Comparison of ENCODE assay signal across 8 cellular contexts in the genomic region with DNA sequence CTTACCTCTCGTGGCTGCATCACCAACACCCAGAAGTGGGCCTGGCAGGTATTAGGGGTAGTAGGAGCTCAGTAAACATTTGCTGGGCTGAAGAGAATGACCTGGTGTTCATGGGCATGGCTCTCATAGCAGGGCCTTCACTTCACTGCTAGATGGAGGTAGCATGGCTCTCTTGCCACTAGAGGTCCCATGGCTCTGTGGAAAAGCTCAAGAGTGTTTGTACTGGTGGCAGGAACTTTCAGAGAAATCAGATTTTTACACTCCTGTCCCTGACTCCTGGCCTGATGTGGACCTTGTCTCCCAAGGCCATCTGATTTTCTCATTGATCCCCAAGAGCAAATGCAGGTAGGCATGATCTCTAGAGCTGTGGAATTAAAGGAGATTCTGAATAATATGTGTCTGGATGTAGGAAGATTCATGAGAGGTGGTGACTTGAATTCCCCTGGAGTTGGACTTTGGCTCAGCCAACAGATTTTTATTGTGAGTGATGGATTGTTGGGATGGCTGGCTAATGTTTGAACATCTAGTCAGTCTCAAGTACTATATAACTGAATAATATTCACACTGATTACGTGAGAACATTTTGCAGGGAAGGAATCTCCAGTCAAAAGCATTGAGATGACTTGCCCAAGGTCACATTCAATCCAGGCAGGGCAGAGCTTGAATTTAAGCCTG. TPM values are rescaled to one million over a fixed set of nuclear protein-coding genes. Genes with fewer than 3 reads are reported as not detected.
DNase-seq lines count a peak whose midpoint lies in the region; ATAC-seq and TF ChIP-seq lines count a peak whose summit lies in the region.

No MANE protein-coding gene starts in this region.

- TF ChIP-seq CTCF in AG09319 (IDR thresholded peaks at IDR 0.05; ENCODE audit: low read depth, low read length) = peak; percentile 57
- peak; percentile 57 for TF ChIP-seq CTCF in GM12865 (IDR thresholded peaks at IDR 0.05; ENCODE audit: insufficient read depth, low read depth, low read length, missing control alignments)
- peak; percentile 62 for TF ChIP-seq CTCF in PC-9 (conservative IDR thresholded peaks at IDR 0.05)
- peak in 43 of 56 donors; percentile 13 to 46 (median 26) for TF ChIP-seq CTCF in dorsolateral prefrontal cortex (IDR thresholded peaks at IDR 0.05 in 54 of 56, conservative IDR thresholded peaks at IDR 0.05 in 2 of 56; ENCODE audit: low read depth in 1 of 56, partially characterized antibody in 56 of 56)
- TF ChIP-seq CTCF in osteocyte (IDR thresholded peaks at IDR 0.05) = peak; percentile 52

- no peak for ATAC-seq in GM19395 (IDR thresholded peaks at IDR 0.05; ENCODE audit: unreplicated experiment)
- no peak for ATAC-seq in GM18909 (IDR thresholded peaks at IDR 0.05; ENCODE audit: poor library complexity, unreplicated experiment)
- ATAC-seq in aorta (ENCODE audit: low FRiP score) = no peak

- no TSS peak for BruUV-seq in PC-9 (replicated peaks; lab: Mats Ljungman, UMichigan)

- H3K4me1 Mint-ChIP-seq in osteocyte (ENCODE audit: unreplicated experiment) = peaks cover 23% of the 10 kb centered on the region

- H3K27ac Mint-ChIP-seq in osteocyte (ENCODE audit: unreplicated experiment) = peak overlapping the region; percentile 34

- H3K9me3 ChIP-seq in PC-9 (ENCODE audit: insufficient read depth, low read depth) (no peaks in the 10 kb centered on the region), aorta (ENCODE audit: control insufficient read depth, low read length) (no peaks in the 10 kb centered on the region)

- peaks cover 43% of the 10 kb centered on the region for H3F3A ChIP-seq in PC-9 (ENCODE audit: insufficient read depth, low read depth)

- H3K4me3 ChIP-seq in GM12865 (ENCODE audit: low read depth, low read length) (no peak overlapping the region), PC-9 (no peak overlapping the region), dorsolateral prefrontal cortex (no peak overlapping the region), aorta (ENCODE audit: low read length in 2 of 2) (no peak overlapping the region)

- H3K36me3 ChIP-seq in PC-9 (ENCODE audit: low read depth) (peaks cover 6% of the 10 kb centered on the region; the same call in 1 of the 2 replicates), aorta (ENCODE audit: control insufficient read depth in 1 of 2, insufficient read depth in 2 of 2, low read length in 1 of 2) (peaks cover 0 to 16% of the 10 kb centered on the region in 2 donors)

- H3K4me1 ChIP-seq in PC-9 (replicated peaks; ENCODE audit: insufficient read depth) (peaks cover 14% of the 10 kb centered on the region), aorta (ENCODE audit: control insufficient read depth in 1 of 2, insufficient read depth in 2 of 2, low read length in 2 of 2) (peaks cover 0 to 4% of the 10 kb centered on the region in 2 donors)

- no peaks in the 10 kb centered on the region for H3K9me2 ChIP-seq in PC-9 (ENCODE audit: insufficient read depth)

- POLR2A ChIA-PET in PC-9 (lab: Charles Lee; ENCODE audit: unreplicated experiment) = interaction anchor here (0.6 kb wide), 1 partner anchor 488 kb away, joined by 4 read pairs; no protein-coding TSS in a partner anchor

- H3K27me3 Mint-ChIP-seq in osteocyte (ENCODE audit: unreplicated experiment) = no peaks in the 10 kb centered on the region

- intact Hi-C loops in PC-9 (cut with micrococcal nuclease; ENCODE audit: unreplicated experiment) = no loop called here
- intact Hi-C loops in dorsolateral prefrontal cortex (cut with DNase I) = no loop called here
- intact Hi-C loops in aorta (cut with DNase I) = no loop called here

- WGBS in aorta, 2 donors = 81 to 82% methylated on average over 2 of the region's 2 CpGs

- H3K27ac ChIP-seq in PC-9 (no peak overlapping the region), dorsolateral prefrontal cortex (no peak overlapping the region), aorta (ENCODE audit: low read depth in 1 of 2, low read length in 2 of 2) (no peak overlapping the region)

- H3K4me2 ChIP-seq in PC-9 = no peak overlapping the region

- CTCF ChIA-PET in PC-9 (lab: Charles Lee) = interaction anchor here (0.6 kb wide), 1 partner anchor 10 kb away, joined by 3 read pairs; no protein-coding TSS in a partner anchor

- no peaks in the 10 kb centered on the region for H3K9me3 Mint-ChIP-seq in osteocyte (ENCODE audit: unreplicated experiment)

- H3K27me3 ChIP-seq in PC-9 (ENCODE audit: insufficient read depth, low read depth) = no peaks in the 10 kb centered on the region
- no peaks in the 10 kb centered on the region for H3K27me3 ChIP-seq in dorsolateral prefrontal cortex
- no peaks in the 10 kb centered on the region for H3K27me3 ChIP-seq in aorta (ENCODE audit: control insufficient read depth in 1 of 2, insufficient read depth in 2 of 2, low read length in 1 of 2)

- peaks cover 25% of the 10 kb centered on the region for H3K36me3 Mint-ChIP-seq in osteocyte (ENCODE audit: unreplicated experiment)

- DNase-seq in AG09319 (ENCODE audit: extremely low read depth, low read depth) (no peak), GM12865 (ENCODE audit: low read depth) (peak; percentile 60), PC-9 (no peak), dorsolateral prefrontal cortex (peak in 1 of 10 donors; percentile 25), osteocyte (ENCODE audit: extremely low spot score, unreplicated experiment) (no peak), aorta (no peak)

- no peak overlapping the region for H2AFZ ChIP-seq in PC-9

- H3K79me2 ChIP-seq in PC-9 (ENCODE audit: low read depth) = peaks cover 45% of the 10 kb centered on the region

- H3K4me3 Mint-ChIP-seq in osteocyte (ENCODE audit: unreplicated experiment) = no peak overlapping the region

- peaks cover 46% of the 10 kb centered on the region for H4K20me1 ChIP-seq in PC-9 (ENCODE audit: insufficient read depth)

RNA-seq across cellular contexts. Expression of a gene that starts 5.8 kb away (rescaled TPM):
- total RNA-seq in PC-9 (2021) (19.4 and 21.6 TPM in 2 replicates), dorsolateral prefrontal cortex (10 to 100 TPM in 119 of 120 experiments, 1 to 10 TPM in 1; 10.0 to 20.4 (median 14.5) TPM), osteocyte (15.2 and 15.5 TPM in 2 replicates), aorta (10 to 100 TPM in 1 of 2 donors, 1 to 10 TPM in 1; 9.0 to 10.3 TPM)
- 1 to 10 TPM; 2.4 to 6.8 TPM for polyA plus RNA-seq in aorta

RNA-seq across cellular contexts. Expression of a gene that starts 11.7 kb away (rescaled TPM):
- total RNA-seq in PC-9 (2021) = 0.96 and 1.1 TPM in 2 replicates
- 100 to 1,000 TPM in 1 of 120 experiments, 10 to 100 TPM in 119; 27.5 to 116 (median 63.3) TPM for total RNA-seq in dorsolateral prefrontal cortex
- 0.38 and 0.55 TPM in 2 replicates for total RNA-seq in osteocyte
- 10 to 100 TPM; 20.8 to 24.5 TPM for total RNA-seq in aorta
- polyA plus RNA-seq in aorta = 10 to 100 TPM in 1 of 2 donors, 1 to 10 TPM in 1; 3.5 to 39.0 TPM

RNA-seq across cellular contexts. Expression of a gene that starts 50.5 kb away (rescaled TPM):
- 2.9 and 3.5 TPM in 2 replicates for total RNA-seq in PC-9 (2021)
- 10 to 100 TPM in 65 of 120 experiments, 1 to 10 TPM in 55; 4.7 to 20.8 (median 10.2) TPM for total RNA-seq in dorsolateral prefrontal cortex
- total RNA-seq in osteocyte = 0.64 and 1.0 TPM in 2 replicates
- 1 to 10 TPM; 2.7 to 9.0 TPM for total RNA-seq in aorta
- polyA plus RNA-seq in aorta = 1 to 10 TPM; 2.3 to 5.9 TPM

Comparison
In these comparisons a context has a peak if more than half of its experiments do, and no peak if none do; other contexts are left out.
1. RNA of a gene that starts 11.7 kb away (total RNA-seq): 27.5 to 116 TPM in dorsolateral prefrontal cortex and 20.8 to 24.5 TPM in aorta; 0.96 to 1.1 TPM in PC-9 and 0.38 to 0.55 TPM in osteocyte; every median in the first group is over 10 times any median in the second.
2. Peak in every context shown above with its lines, with median percentiles within 50 percentile points of each other: CTCF ChIP-seq.